ENCODE assay signal across 8 cellular contexts in genomic region chr17:57989011-57989345, GRCh38. TPM values are rescaled to one million over a fixed set of nuclear protein-coding genes. Genes with fewer than 3 reads are reported as not detected.
DNase-seq lines count a peak whose midpoint lies in the region; ATAC-seq and TF ChIP-seq lines count a peak whose summit lies in the region.

No MANE protein-coding gene starts in this region.

- H3K9ac ChIP-seq in ES-I3 (ENCODE audit: low read depth, low read length), result peak overlapping the region; percentile 71

- peak overlapping the region; percentile 87 to 93 (median 92) for H3K4me3 ChIP-seq in breast epithelium
- H3K4me3 ChIP-seq in lung, result no peak overlapping the region
- H3K4me3 ChIP-seq in upper lobe of left lung, result peak overlapping the region; percentile 64 to 89 (median 86)

- TF ChIP-seq CTCF in breast epithelium (IDR thresholded peaks at IDR 0.05) (no peak), lung (IDR thresholded peaks at IDR 0.05; ENCODE audit: control extremely low read depth, extremely low read depth) (no peak), upper lobe of left lung (IDR thresholded peaks at IDR 0.05) (no peak)

- DNase-seq in NCI-H510A (lab: John Stamatoyannopoulos, UW) (peak; percentile 38), breast epithelium (ENCODE audit: low spot score in 2 of 2) (no peak), lung (ENCODE audit: low spot score) (no peak), upper lobe of left lung (peak in 1 of 2 donors; percentile 44), NCI-H128 (lab: John Stamatoyannopoulos, UW; ENCODE audit: unreplicated experiment) (no peak)
- no peak for DNase-seq in stimulated activated naive CD4-positive, alpha-beta T cell (lab: John Stamatoyannopoulos, UW)

- 20 to 23% methylated on average over 5 of the region's 5 CpGs for WGBS in lung, 2 donors
- 14 to 24% methylated on average over 5 of the region's 5 CpGs for WGBS in upper lobe of left lung, 2 donors

- no peaks in the 10 kb centered on the region for H3K36me3 ChIP-seq in ES-I3 (ENCODE audit: insufficient read depth, low read length)
- H3K36me3 ChIP-seq in breast epithelium, result no peaks in the 10 kb centered on the region
- H3K36me3 ChIP-seq in lung (ENCODE audit: control insufficient read depth in 2 of 2, insufficient read depth in 2 of 2, low read length in 2 of 2), result no peaks in the 10 kb centered on the region
- no peaks in the 10 kb centered on the region for H3K36me3 ChIP-seq in upper lobe of left lung

- H3K4me1 ChIP-seq in ES-I3 (ENCODE audit: insufficient read depth, low read length) (peaks cover 19% of the 10 kb centered on the region), breast epithelium (peaks cover 0 to 14% of the 10 kb centered on the region in 2 donors), lung (ENCODE audit: control insufficient read depth in 2 of 2, insufficient read depth in 2 of 2, low read length in 2 of 2) (peaks cover 4 to 12% of the 10 kb centered on the region in 2 donors), upper lobe of left lung (peaks cover 39 to 52% (median 42%) of the 10 kb centered on the region in 4 donors)

- TF ChIP-seq EP300 in upper lobe of left lung (IDR thresholded peaks at IDR 0.05), result no peak

- no peaks in the 10 kb centered on the region for H3K9me3 ChIP-seq in ES-I3 (ENCODE audit: control insufficient read depth, insufficient read depth, low read length)
- H3K9me3 ChIP-seq in breast epithelium, result no peaks in the 10 kb centered on the region
- H3K9me3 ChIP-seq in lung (ENCODE audit: control insufficient read depth in 2 of 2, insufficient read depth in 1 of 2, low read length in 1 of 2), result no peaks in the 10 kb centered on the region
- H3K9me3 ChIP-seq in upper lobe of left lung, result no peaks in the 10 kb centered on the region

- no peaks in the 10 kb centered on the region for H3K27me3 ChIP-seq in breast epithelium
- H3K27me3 ChIP-seq in lung (ENCODE audit: control insufficient read depth, insufficient read depth), result no peaks in the 10 kb centered on the region
- no peaks in the 10 kb centered on the region for H3K27me3 ChIP-seq in upper lobe of left lung

- H3K27ac ChIP-seq in breast epithelium (peak overlapping the region; percentile 99), lung (ENCODE audit: low read depth in 1 of 2, low read length in 1 of 2) (peak overlapping the region; percentile 9 to 99), upper lobe of left lung (peak overlapping the region; percentile 96 to 100 (median 98))

- TF ChIP-seq POLR2A in breast epithelium (IDR thresholded peaks at IDR 0.05) (no peak), upper lobe of left lung (IDR thresholded peaks at IDR 0.05) (no peak)

- ATAC-seq in lung (ENCODE audit: insufficient read depth, low FRiP score) (no peak), upper lobe of left lung (ENCODE audit: low FRiP score in 2 of 2) (peak; percentile 5 to 23), GM19463 (IDR thresholded peaks at IDR 0.05; ENCODE audit: unreplicated experiment) (no peak)

- intact Hi-C loops in breast epithelium (cut with DNase I; ENCODE audit: low total_unique reads), result loop anchor here (2.0 to 5.0 kb wide), 2 partner anchors 32 to 127 kb away; no protein-coding TSS in a partner anchor

RNA-seq across cellular contexts. Expression of gene VEZF1, which starts 0.9 kb away (rescaled TPM):
- total RNA-seq in breast epithelium, result 10 to 100 TPM; 55.5 to 76.5 (median 66.9) TPM
- total RNA-seq in lung, result 10 to 100 TPM; 58.3 to 78.9 TPM
- 10 to 100 TPM; 18.0 to 29.5 TPM for polyA plus RNA-seq in lung
- total RNA-seq in upper lobe of left lung, result 10 to 100 TPM; 36.4 to 99.7 (median 72.5) TPM

RNA-seq across cellular contexts. Expression of gene SRSF1, which starts 18.1 kb away (rescaled TPM):
- total RNA-seq in breast epithelium (100 to 1,000 TPM; 176 to 202 (median 185) TPM), lung (100 to 1,000 TPM; 183 to 235 TPM), upper lobe of left lung (100 to 1,000 TPM; 109 to 393 (median 160) TPM)
- polyA plus RNA-seq in lung, result 100 to 1,000 TPM in 1 of 2 donors, 10 to 100 TPM in 1; 76.7 to 128 TPM

RNA-seq across cellular contexts. Expression of gene CUEDC1, which starts 33.8 kb away (rescaled TPM):
- total RNA-seq in breast epithelium (10 to 100 TPM; 13.0 to 18.0 (median 14.5) TPM), lung (10 to 100 TPM; 19.7 to 55.7 TPM), upper lobe of left lung (100 to 1,000 TPM in 1 of 6 donors, 10 to 100 TPM in 5; 33.3 to 119 (median 54.4) TPM)
- 10 to 100 TPM; 22.9 to 35.5 TPM for polyA plus RNA-seq in lung

Comparison
In these comparisons a context has a peak if more than half of its experiments do, and no peak if none do; other contexts are left out.
1. ATAC-seq: peak in upper lobe of left lung (2 of 2); none in lung (single experiment) and GM19463 (single experiment).
2. Peak in every context shown above with its lines, with median percentiles within 50 percentile points of each other: H3K27ac ChIP-seq.